Comparison of ENCODE assay signal across 2 cellular contexts in the genomic region with DNA sequence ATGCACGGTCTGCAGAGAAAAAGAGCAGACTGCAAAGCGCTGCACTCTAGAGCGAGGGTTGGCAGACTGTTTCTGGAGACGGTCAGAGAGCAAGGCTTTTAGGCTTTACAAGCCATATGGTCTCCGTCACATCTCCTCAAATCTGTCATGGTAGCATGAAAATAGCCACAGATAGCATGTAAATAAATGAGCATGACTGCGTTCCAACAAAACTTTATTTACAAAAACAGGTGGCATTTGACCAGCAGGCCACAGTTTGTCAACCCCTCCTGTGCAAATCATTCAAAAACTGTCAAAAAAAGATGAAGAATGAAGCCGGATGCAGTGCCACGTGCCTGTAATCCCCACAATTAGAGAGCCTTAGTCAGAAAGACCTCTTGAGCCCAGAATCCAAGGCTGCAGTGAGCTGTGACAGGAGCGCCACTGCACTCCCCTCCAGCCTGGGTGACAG.
TF ChIP-seq lines count a peak whose summit lies in the region.

No MANE protein-coding gene starts in this region.

TF ChIP-seq in HepG2, 621 proteins besides CTCF, POLR2A, EP300 and RAD21:
- TF ChIP-seq ZFY (CRISPR knock-in tag; IDR thresholded peaks at IDR 0.05) = no peak
- TF ChIP-seq, protein P1, sequence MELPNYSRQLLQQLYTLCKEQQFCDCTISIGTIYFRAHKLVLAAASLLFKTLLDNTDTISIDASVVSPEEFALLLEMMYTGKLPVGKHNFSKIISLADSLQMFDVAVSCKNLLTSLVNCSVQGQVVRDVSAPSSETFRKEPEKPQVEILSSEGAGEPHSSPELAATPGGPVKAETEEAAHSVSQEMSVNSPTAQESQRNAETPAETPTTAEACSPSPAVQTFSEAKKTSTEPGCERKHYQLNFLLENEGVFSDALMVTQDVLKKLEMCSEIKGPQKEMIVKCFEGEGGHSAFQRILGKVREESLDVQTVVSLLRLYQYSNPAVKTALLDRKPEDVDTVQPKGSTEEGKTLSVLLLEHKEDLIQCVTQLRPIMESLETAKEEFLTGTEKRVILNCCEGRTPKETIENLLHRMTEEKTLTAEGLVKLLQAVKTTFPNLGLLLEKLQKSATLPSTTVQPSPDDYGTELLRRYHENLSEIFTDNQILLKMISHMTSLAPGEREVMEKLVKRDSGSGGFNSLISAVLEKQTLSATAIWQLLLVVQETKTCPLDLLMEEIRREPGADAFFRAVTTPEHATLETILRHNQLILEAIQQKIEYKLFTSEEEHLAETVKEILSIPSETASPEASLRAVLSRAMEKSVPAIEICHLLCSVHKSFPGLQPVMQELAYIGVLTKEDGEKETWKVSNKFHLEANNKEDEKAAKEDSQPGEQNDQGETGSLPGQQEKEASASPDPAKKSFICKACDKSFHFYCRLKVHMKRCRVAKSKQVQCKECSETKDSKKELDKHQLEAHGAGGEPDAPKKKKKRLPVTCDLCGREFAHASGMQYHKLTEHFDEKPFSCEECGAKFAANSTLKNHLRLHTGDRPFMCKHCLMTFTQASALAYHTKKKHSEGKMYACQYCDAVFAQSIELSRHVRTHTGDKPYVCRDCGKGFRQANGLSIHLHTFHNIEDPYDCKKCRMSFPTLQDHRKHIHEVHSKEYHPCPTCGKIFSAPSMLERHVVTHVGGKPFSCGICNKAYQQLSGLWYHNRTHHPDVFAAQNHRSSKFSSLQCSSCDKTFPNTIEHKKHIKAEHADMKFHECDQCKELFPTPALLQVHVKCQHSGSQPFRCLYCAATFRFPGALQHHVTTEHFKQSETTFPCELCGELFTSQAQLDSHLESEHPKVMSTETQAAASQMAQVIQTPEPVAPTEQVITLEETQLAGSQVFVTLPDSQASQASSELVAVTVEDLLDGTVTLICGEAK (IDR thresholded peaks at IDR 0.05) = no peak
- TF ChIP-seq, protein P1 (CRISPR knock-in tag; IDR thresholded peaks at IDR 0.05) = peak; percentile 61
TF ChIP-seq in HepG2: peak in this region for 1.

TF ChIP-seq in GM23338, 12 proteins besides CTCF, POLR2A, EP300 and RAD21:
- TF ChIP-seq CREB1 (CRISPR knock-in tag; IDR thresholded peaks at IDR 0.05; ENCODE audit: low read depth) (no peak), POLR2AphosphoS5 (IDR thresholded peaks at IDR 0.05; ENCODE audit: low read depth) (no peak), EZH2phosphoT487 (IDR thresholded peaks at IDR 0.05; ENCODE audit: unreplicated experiment) (no peak)
TF ChIP-seq in GM23338: peak in this region for 0.
